In genomic region chr17:51119415-51120356, GRCh38 we compare ENCODE assay signal across 8 cellular contexts. TPM values are rescaled to one million over a fixed set of nuclear protein-coding genes. Genes with fewer than 3 reads are reported as not detected.
DNase-seq lines count a peak whose midpoint lies in the region; ATAC-seq and TF ChIP-seq lines count a peak whose summit lies in the region.

No MANE protein-coding gene starts in this region.

- peak overlapping the region; percentile 89 for H2AFZ ChIP-seq in neural progenitor cell (replicated peaks)

- no peak for TF ChIP-seq POLR2A in Peyer's patch (IDR thresholded peaks at IDR 0.05)
- TF ChIP-seq POLR2A in gastroesophageal sphincter (IDR thresholded peaks at IDR 0.05): no peak
- TF ChIP-seq POLR2A in upper lobe of left lung (IDR thresholded peaks at IDR 0.05): no peak

- peaks cover 33% of the 10 kb centered on the region for H3K4me1 Mint-ChIP-seq in neural progenitor cell

- H3K36me3 ChIP-seq in BJ (ENCODE audit: control insufficient read depth, insufficient read depth, low read length) (no peaks in the 10 kb centered on the region), Peyer's patch (no peaks in the 10 kb centered on the region), gastroesophageal sphincter (no peaks in the 10 kb centered on the region), neural progenitor cell (no peaks in the 10 kb centered on the region), upper lobe of left lung (no peaks in the 10 kb centered on the region)

- H3K4me2 ChIP-seq in neural progenitor cell: peak overlapping the region; percentile 88

- 4% methylated on average over 18 to 22 of the region's 49 CpGs for WGBS in gastroesophageal sphincter (ENCODE audit: low coverage in 1 of 2), 2 donors
- 1% methylated on average over 21 to 41 of the region's 49 CpGs for WGBS in upper lobe of left lung, 2 donors

- no peaks in the 10 kb centered on the region for H3K9me3 Mint-ChIP-seq in neural progenitor cell

- peaks cover 20% of the 10 kb centered on the region for H3F3A ChIP-seq in neural progenitor cell (ENCODE audit: low read depth)

- no peaks in the 10 kb centered on the region for H3K36me3 Mint-ChIP-seq in neural progenitor cell

- peaks cover 39% of the 10 kb centered on the region for H4K20me1 ChIP-seq in neural progenitor cell (ENCODE audit: low read depth)

- ATAC-seq in GM18907 (IDR thresholded peaks at IDR 0.05; ENCODE audit: unreplicated experiment): peak; percentile 22
- peak; percentile 19 for ATAC-seq in HG03135 (IDR thresholded peaks at IDR 0.05; ENCODE audit: unreplicated experiment)
- peak; percentile 5 for ATAC-seq in gastroesophageal sphincter
- ATAC-seq in upper lobe of left lung (ENCODE audit: low FRiP score in 2 of 2): peak; percentile 0 to 31

- no peak for DNase-seq in BJ (ENCODE audit: low read depth)
- DNase-seq in Peyer's patch: peak; percentile 47 to 71 (median 68)
- peak; percentile 26 for DNase-seq in activated naive CD4-positive, alpha-beta T cell treated with anti-CD3 and anti-CD28 coated beads, Interleukin-2, amount 50 U/mL, for 16 hours
- DNase-seq in neural progenitor cell (ENCODE audit: low spot score): peak; percentile 60
- peak; percentile 39 to 90 for DNase-seq in upper lobe of left lung

- H3K9ac ChIP-seq in neural progenitor cell: peak overlapping the region; percentile 59

- H3K9me3 ChIP-seq in Peyer's patch (no peaks in the 10 kb centered on the region), gastroesophageal sphincter (no peaks in the 10 kb centered on the region), neural progenitor cell (ENCODE audit: low read depth) (no peaks in the 10 kb centered on the region), upper lobe of left lung (no peaks in the 10 kb centered on the region)

- peak overlapping the region; percentile 99 to 100 (median 100) for H3K27ac ChIP-seq in Peyer's patch
- H3K27ac ChIP-seq in gastroesophageal sphincter: peak overlapping the region; percentile 99 to 100 (median 100)
- H3K27ac ChIP-seq in neural progenitor cell: peak overlapping the region; percentile 82
- H3K27ac ChIP-seq in upper lobe of left lung: peak overlapping the region; percentile 96 to 99 (median 99)

- H3K4me3 Mint-ChIP-seq in neural progenitor cell: peak overlapping the region; percentile 95

- POLR2A ChIA-PET in BJ (lab: Charles Lee): no interaction called here

- H3K4me3 ChIP-seq in BJ (ENCODE audit: low read depth, low read length) (peak overlapping the region; percentile 97), Peyer's patch (peak overlapping the region; percentile 91 to 100 (median 98)), gastroesophageal sphincter (peak overlapping the region; percentile 76 to 94), neural progenitor cell (peak overlapping the region; percentile 100), upper lobe of left lung (peak overlapping the region; percentile 69 to 88 (median 78))

- H3K27me3 ChIP-seq in BJ (ENCODE audit: control insufficient read depth, insufficient read depth, low read length) (no peaks in the 10 kb centered on the region), Peyer's patch (no peaks in the 10 kb centered on the region), gastroesophageal sphincter (no peaks in the 10 kb centered on the region), neural progenitor cell (no peaks in the 10 kb centered on the region), upper lobe of left lung (no peaks in the 10 kb centered on the region)

- peak overlapping the region; percentile 58 for H3K27ac Mint-ChIP-seq in neural progenitor cell

- H3K4me1 ChIP-seq in Peyer's patch: peaks cover 4 to 40% (median 4%) of the 10 kb centered on the region in 4 donors
- H3K4me1 ChIP-seq in gastroesophageal sphincter: peaks cover 0 to 60% (median 25%) of the 10 kb centered on the region in 3 donors
- peaks cover 5% of the 10 kb centered on the region for H3K4me1 ChIP-seq in neural progenitor cell
- H3K4me1 ChIP-seq in upper lobe of left lung: peaks cover 36 to 53% (median 44%) of the 10 kb centered on the region in 4 donors

- peaks cover 4% of the 10 kb centered on the region for H3K27me3 Mint-ChIP-seq in neural progenitor cell (ENCODE audit: insufficient read depth, low read depth)

- peaks cover 54% of the 10 kb centered on the region for H3K79me2 ChIP-seq in neural progenitor cell (ENCODE audit: low read depth)

- CTCF ChIA-PET in BJ (lab: Yijun Ruan, JAX): interaction anchor here (0.6 to 1.5 kb wide), 4 partner anchors 9 to 65 kb away, joined by 3 to 6 read pairs (median 4); partner anchors contain the start of gene NME1

- TF ChIP-seq CTCF in BJ (IDR thresholded peaks at IDR 0.05; ENCODE audit: insufficient read depth, low read depth, low read length) (peak; percentile 34), Peyer's patch (IDR thresholded peaks at IDR 0.05) (peak in 3 of 6 experiments; percentile 36 to 58 (median 37)), gastroesophageal sphincter (IDR thresholded peaks at IDR 0.05) (peak in 3 of 4 experiments; percentile 25 to 38 (median 32)), neural progenitor cell (IDR thresholded peaks at IDR 0.05) (peak; percentile 22), upper lobe of left lung (IDR thresholded peaks at IDR 0.05) (peak in 3 of 6 experiments; percentile 5 to 32 (median 11))

- TF ChIP-seq EP300 in gastroesophageal sphincter (IDR thresholded peaks at IDR 0.05) (no peak), upper lobe of left lung (IDR thresholded peaks at IDR 0.05) (no peak)

RNA-seq across cellular contexts. Expression of gene SPAG9, which starts 1.0 kb away (rescaled TPM):
- 18.7 and 28.9 TPM in 2 replicates for polyA plus RNA-seq in BJ (2011; rRNA removed)
- polyA minus RNA-seq in BJ (2011; rRNA and poly(A)+ RNA removed): 33.6 and 35.7 TPM in 2 replicates
- total RNA-seq in Peyer's patch: 100 to 1,000 TPM; 104 to 149 (median 132) TPM
- 100 to 1,000 TPM in 1 of 4 donors, 10 to 100 TPM in 3; 85.2 to 110 (median 94.3) TPM for total RNA-seq in gastroesophageal sphincter
- 89.7 and 99.5 TPM in 2 replicates for total RNA-seq in neural progenitor cell (ENCODE audit: low replicate concordance)
- 100 to 1,000 TPM in 5 of 6 donors, 10 to 100 TPM in 1; 87.5 to 233 (median 152) TPM for total RNA-seq in upper lobe of left lung

RNA-seq across cellular contexts. Expression of gene NME1, which starts 33.7 kb away (rescaled TPM):
- 178 and 261 TPM in 2 replicates for polyA plus RNA-seq in BJ (2011; rRNA removed)
- polyA minus RNA-seq in BJ (2011; rRNA and poly(A)+ RNA removed): 21.6 and 25.9 TPM in 2 replicates
- total RNA-seq in Peyer's patch (10 to 100 TPM in 2 of 4 donors, 1 to 10 TPM in 2; 6.3 to 37.1 (median 12.0) TPM), gastroesophageal sphincter (10 to 100 TPM in 3 of 4 donors, 1 to 10 TPM in 1; 9.7 to 37.1 (median 29.1) TPM), neural progenitor cell (ENCODE audit: low replicate concordance) (89.5 and 95.1 TPM in 2 replicates), upper lobe of left lung (10 to 100 TPM in 5 of 6 donors, 1 to 10 TPM in 1; 4.2 to 54.4 (median 28.9) TPM)

RNA-seq across cellular contexts. Expression of gene NME2, which starts 46.5 kb away (rescaled TPM):
- polyA plus RNA-seq in BJ (2011; rRNA removed): 835 and 1,035 TPM in 2 replicates
- polyA minus RNA-seq in BJ (2011; rRNA and poly(A)+ RNA removed): 95.9 and 136 TPM in 2 replicates
- total RNA-seq in Peyer's patch (100 to 1,000 TPM; 143 to 276 (median 160) TPM), gastroesophageal sphincter (100 to 1,000 TPM; 321 to 410 (median 361) TPM), neural progenitor cell (ENCODE audit: low replicate concordance) (287 and 388 TPM in 2 replicates), upper lobe of left lung (100 to 1,000 TPM; 103 to 416 (median 230) TPM)
